16 cellular contexts compared by ENCODE assay signal in the genomic region with DNA sequence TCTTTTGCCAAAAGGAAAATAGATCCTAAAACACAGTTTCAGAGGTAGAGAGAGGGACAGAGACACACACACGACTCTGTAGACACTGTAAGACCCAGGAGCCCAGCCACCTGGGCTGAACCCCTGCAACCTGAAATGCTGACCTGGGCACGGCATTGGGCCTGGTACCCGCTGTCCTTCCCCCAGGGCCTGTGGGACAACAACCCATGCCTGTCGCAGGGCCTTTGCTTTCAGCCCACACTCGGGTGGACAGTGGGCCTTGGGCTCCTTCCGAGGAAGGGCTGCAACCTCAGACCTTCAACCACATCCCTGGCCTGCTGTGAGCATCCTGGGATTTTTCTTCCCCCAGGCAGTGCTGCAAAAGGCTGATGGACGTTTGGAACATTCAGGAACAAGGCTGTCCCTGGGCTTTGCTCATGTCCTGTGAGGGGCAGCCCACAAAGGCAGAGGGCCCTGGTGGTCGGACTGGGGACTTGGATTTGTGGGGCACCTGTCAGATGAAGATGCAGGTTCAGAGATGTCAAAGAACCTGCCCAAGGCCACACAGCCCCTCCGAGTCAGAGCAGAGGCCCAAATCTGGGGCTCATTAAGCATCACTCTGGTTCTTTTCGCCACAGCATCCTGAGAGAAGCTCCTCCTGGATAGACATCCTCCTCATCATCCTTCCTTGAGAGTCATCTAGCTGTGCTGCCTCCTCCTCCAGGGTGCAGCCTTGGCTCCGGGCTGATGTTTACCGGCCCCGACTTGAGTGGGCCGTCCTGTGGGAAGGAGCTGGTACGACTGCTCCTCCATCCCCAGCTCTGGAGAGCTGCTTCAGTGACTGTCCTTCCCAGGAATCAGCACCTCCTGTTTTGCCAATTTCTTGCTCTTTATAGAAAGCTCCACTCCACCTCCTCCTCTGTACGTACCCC.
"Had no signal": no experiment of that assay in that cellular context is flagged by ENCODE, and none has a peak within 500 bp of the region (broad histone marks: within the 10 kb centered on the region; RNA-seq: fewer than 3 reads in every experiment).

No MANE protein-coding gene starts in this region.

- H3K79me2 ChIP-seq: hepatocyte had no signal

- ATAC-seq: esophagus mucosa, left ventricle myocardium superior had no signal

- H3K4me1 ChIP-seq: transverse colon, vagina had no signal

- H3K27ac Mint-ChIP-seq: T-helper 1 cell treated with Interleukin-12 subunit alpha and Interleukin-12 subunit beta and Interleukin-4 antibody, amounts not matched to agents 30 μg/mL and 1 μg/mL, for 36 hours had no signal

- H3K9me3 ChIP-seq: transverse colon, vagina had no signal

- H3K27me3 Mint-ChIP-seq: memory B cell had no signal

- H3K27ac ChIP-seq: hepatocyte, transverse colon, vagina had no signal

- FAIRE-seq: astrocyte, bronchial epithelial cell, colon had no signal

- H3K27me3 ChIP-seq: hepatocyte, transverse colon, vagina had no signal

- H3K9me3 Mint-ChIP-seq: activated T-helper 1 cell treated with anti-CD3 and anti-CD28 coated beads, Interleukin-12 subunit alpha, Interleukin-12 subunit beta, Interleukin-2, Interleukin-4 antibody, amounts not matched to agents 30 ng/mL and 10 ng/mL and 1 ng/mL, durations not matched to agents 14 hours and 24 hours and 36 hours; T-helper 1 cell treated with Interleukin-12 subunit alpha and Interleukin-12 subunit beta and Interleukin-4 antibody, amounts not matched to agents 30 μg/mL and 1 μg/mL, for 36 hours had no signal

- DNase-seq: activated CD4-positive, alpha-beta T cell treated with anti-CD3 and anti-CD28 coated beads for 48 hours; activated CD8-positive, alpha-beta memory T cell treated with anti-CD3 and anti-CD28 coated beads, Interleukin-2, amount 50 U/mL, for 48 hours; kidney glomerular epithelial cell; left ventricle myocardium superior; stimulated activated CD4-positive, alpha-beta T cell treated with anti-CD3 and anti-CD28 coated beads, Interleukin-2, amount 100 ng/mL, for 48 hours; stimulated activated naive CD4-positive, alpha-beta T cell; transverse colon had no signal

- H3K4me3 ChIP-seq: hepatocyte, transverse colon, vagina had no signal

- H2AFZ ChIP-seq: hepatocyte had no signal

- H3K4me3 Mint-ChIP-seq: memory B cell had no signal

- H3K4me2 ChIP-seq: hepatocyte had no signal
